ENCODE assay signal across 33 cellular contexts in genomic region chr2:9742601-9743000, GRCh38.
"Had no signal": no experiment of that assay in that cellular context is flagged by ENCODE, and none has a peak within 500 bp of the region (broad histone marks: within the 10 kb centered on the region; RNA-seq: fewer than 3 reads in every experiment).

No MANE protein-coding gene starts in this region.

- DNase-seq: Karpas-422, Kasumi-1, MG63, MM.1S, MV-4-11, NCI-H1048, NCI-H1092, NCI-H1092 treated with DMSO at 0.1 percent for 48 hours, NCI-H1105, NCI-H1105 treated with DMSO at 0.1 percent for 48 hours, NCI-H1417, NCI-H1417 treated with DMSO at 0.1 percent for 48 hours, NCI-H1436, NCI-H1436 treated with DMSO at 0.1 percent for 48 hours, NCI-H146, NCI-H1694, NCI-H1694 treated with DMSO at 0.1 percent for 48 hours, NCI-H187, NCI-H187 treated with DMSO at 0.1 percent for 48 hours, NCI-H1930, NCI-H2029, NCI-H2029 treated with DMSO at 0.1 percent for 48 hours, NCI-H2081, NCI-H2081 treated with DMSO at 0.1 percent for 48 hours, NCI-H2107, NCI-H2171, NCI-H2171 treated with DMSO at 0.1 percent for 48 hours, NCI-H2227 treated with DMSO at 0.1 percent for 48 hours, NCI-H226, NCI-H345, NCI-H446, NCI-H446 treated with DMSO at 0.1 percent for 48 hours, NCI-H510A had no signal
